Comparison of ENCODE assay signal across 8 cellular contexts in genomic region chr6:118933855-118934460, GRCh38.
DNase-seq lines count a peak whose midpoint lies in the region; ATAC-seq and TF ChIP-seq lines count a peak whose summit lies in the region.

No MANE protein-coding gene starts in this region.

- POLR2A ChIA-PET in AG04449 (lab: Yijun Ruan, JAX): interaction anchor here (0.8 kb wide), 1 partner anchor 39 kb away, joined by 3 read pairs; no protein-coding TSS in a partner anchor

- peak; percentile 0 for ATAC-seq in GM19351 (IDR thresholded peaks at IDR 0.05; ENCODE audit: unreplicated experiment)

- H2AFZ ChIP-seq in Loucy (ENCODE audit: low read length): peak overlapping the region; percentile 31; the same call in 1 of the 2 replicates

- H4K20me1 ChIP-seq in Loucy (ENCODE audit: insufficient read depth, low read length, poor library complexity, severe bottlenecking): peaks cover 28% of the 10 kb centered on the region

- CTCF ChIA-PET in AG04449 (lab: Yijun Ruan, JAX): interaction anchor here (0.9 to 1.2 kb wide), 3 partner anchors 177 to 649 kb away, joined by 3 to 4 read pairs (median 3); no protein-coding TSS in a partner anchor

- peaks cover 57% of the 10 kb centered on the region for H3K79me2 ChIP-seq in Loucy (ENCODE audit: insufficient read depth, low read length)

- H3K9me3 ChIP-seq in Loucy (ENCODE audit: insufficient read depth, low read depth, low read length): no peaks in the 10 kb centered on the region

- DNase-seq in AG04449 (ENCODE audit: low read depth, low spot score) (no peak), epithelial cell of prostate (ENCODE audit: low read depth, low spot score) (no peak), retina (peak; percentile 7), HuH-7 (ENCODE audit: low spot score) (no peak), C1 segment of cervical spinal cord (lab: John Stamatoyannopoulos, UW) (no peak)
- DNase-seq in activated CD8-positive, alpha-beta memory T cell treated with anti-CD3 and anti-CD28 coated beads, Interleukin-2, amount 50 U/mL, for 48 hours: no peak

- peak overlapping the region; percentile 74 for H3K27ac ChIP-seq in epithelial cell of prostate

- no peaks in the 10 kb centered on the region for H3K9me2 ChIP-seq in Loucy (replicated peaks; ENCODE audit: low read depth, low read length)

- peaks cover 47% of the 10 kb centered on the region for H3K4me1 ChIP-seq in Loucy (ENCODE audit: insufficient read depth, low read length, poor library complexity, severe bottlenecking)

- peak overlapping the region; percentile 96 for H3K9ac ChIP-seq in Loucy (ENCODE audit: low read depth, low read length, poor library complexity, severe bottlenecking)

- H3K4me3 ChIP-seq in AG04449 (ENCODE audit: low read depth, low read length) (peak overlapping the region; percentile 74), Loucy (ENCODE audit: low read length, poor library complexity, severe bottlenecking) (peak overlapping the region; percentile 99)

- H3K36me3 ChIP-seq in Loucy (ENCODE audit: insufficient read depth, low read length): peaks cover 3% of the 10 kb centered on the region; the same call in 1 of the 2 replicates

- H3K4me2 ChIP-seq in Loucy (ENCODE audit: low read depth, low read length, poor library complexity, severe bottlenecking): peak overlapping the region; percentile 79

- H3F3A ChIP-seq in Loucy (ENCODE audit: low read depth): no peaks in the 10 kb centered on the region

- TF ChIP-seq CTCF in AG04449 (IDR thresholded peaks at IDR 0.05; ENCODE audit: insufficient read depth, low read length, missing control alignments): no peak
- no peak for TF ChIP-seq CTCF in Loucy (conservative IDR thresholded peaks at IDR 0.05; ENCODE audit: low read length)

- no peaks in the 10 kb centered on the region for H3K27me3 ChIP-seq in Loucy (ENCODE audit: insufficient read depth, low read length, poor library complexity, severe bottlenecking)
